In the genomic region with DNA sequence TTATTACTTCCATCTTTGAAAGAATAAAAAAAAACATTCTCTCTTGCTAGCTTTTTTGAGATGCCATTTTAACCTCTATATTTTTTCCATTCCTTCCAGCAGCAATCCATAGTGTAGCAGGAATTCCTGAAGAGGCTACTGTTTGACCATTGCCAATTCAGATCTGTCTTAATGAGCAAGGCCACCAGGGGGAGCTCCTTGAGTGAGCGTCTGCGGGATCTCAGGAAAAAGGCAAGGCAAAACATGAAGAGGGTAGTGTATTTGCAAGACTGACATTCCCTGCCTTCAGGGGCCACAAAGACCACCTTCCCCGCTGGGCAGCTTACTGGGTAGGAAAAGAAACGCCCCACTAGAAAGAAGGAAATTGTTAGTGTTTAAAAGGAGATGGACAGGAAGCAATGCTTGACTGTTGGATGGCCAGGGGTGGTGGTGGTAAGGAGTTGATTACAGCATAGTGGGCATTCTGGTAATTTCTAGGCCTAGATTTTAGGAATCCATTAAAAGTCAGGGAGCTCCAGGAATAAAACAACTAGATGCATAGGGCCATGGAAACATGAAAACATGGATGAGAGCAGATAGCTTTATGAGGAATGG, we compare ENCODE assay signal across 8 cellular contexts.
DNase-seq lines count a peak whose midpoint lies in the region; ATAC-seq and TF ChIP-seq lines count a peak whose summit lies in the region.
"Had no signal": no experiment of that assay in that cellular context is flagged by ENCODE, and none has a peak within 500 bp of the region (broad histone marks: within the 10 kb centered on the region; RNA-seq: fewer than 3 reads in every experiment).

No MANE protein-coding gene starts in this region.

- H3K4me3 ChIP-seq in HL-60 (replicated peaks; ENCODE audit: insufficient read depth, low read length) (no peak overlapping the region), SK-N-SH (ENCODE audit: low read depth in 2 of 2, low read length in 1 of 2) (no peak overlapping the region), liver (ENCODE audit: low read depth in 1 of 3, low read length in 3 of 3) (no peak overlapping the region)

- ATAC-seq in GM19043 (IDR thresholded peaks at IDR 0.05; ENCODE audit: low read depth, unreplicated experiment) = peak; percentile 62
- ATAC-seq: activated naive CD4-positive, alpha-beta T cell treated with anti-CD3 and anti-CD28 coated beads, Interleukin-2, amount 50 U/mL, for 72 hours had no signal

- 57% methylated on average over 4 of the region's 4 CpGs for whole genome bisulfite sequencing in SK-N-SH (ENCODE audit: low lambda C conversion rate)
- WGBS in liver = 23% methylated on average over 4 of the region's 4 CpGs

- DNase-seq in DMS53 (lab: John Stamatoyannopoulos, UW) = peak; percentile 81
- DNase-seq in HL-60 (ENCODE audit: low read depth in 1 of 2, low spot score in 1 of 2) = peak in 1 of 2 experiments; percentile 11
- DNase-seq in SK-N-SH = peak; percentile 12
- peak; percentile 40 for DNase-seq in cerebellum (ENCODE audit: low spot score)
- peak; percentile 2 for DNase-seq in stimulated activated naive CD4-positive, alpha-beta T cell treated with Interleukin-2 at 50 U/mL for 16 hours (lab: John Stamatoyannopoulos, UW)

- H2AFZ ChIP-seq in SK-N-SH (ENCODE audit: low read depth) = no peak overlapping the region

- peak; percentile 15 for TF ChIP-seq CTCF in HL-60 (IDR thresholded peaks at IDR 0.05; ENCODE audit: insufficient read depth, low read length)
- peak; percentile 85 for TF ChIP-seq CTCF in SK-N-SH (IDR thresholded peaks at IDR 0.05)
- peak; percentile 57 for TF ChIP-seq CTCF in liver (IDR thresholded peaks at IDR 0.05; ENCODE audit: low read depth, low read length, missing input control)

- peaks cover 37% of the 10 kb centered on the region for H3F3A ChIP-seq in SK-N-SH (replicated peaks; ENCODE audit: insufficient read depth)

- no peak overlapping the region for H3K27ac ChIP-seq in HL-60 (replicated peaks)
- H3K27ac ChIP-seq in SK-N-SH (ENCODE audit: low read depth in 2 of 2, low read length in 1 of 2) = peak overlapping the region; percentile 89 to 94; a peak in 1 of 4 replicates
- H3K27ac ChIP-seq in liver (ENCODE audit: low read depth in 1 of 2, low read length in 2 of 2) = no peak overlapping the region

- H3K9ac ChIP-seq in SK-N-SH = no peak overlapping the region
- H3K9ac ChIP-seq in liver (ENCODE audit: low read depth in 1 of 2, low read length in 2 of 2) = no peak overlapping the region

- H3K36me3 ChIP-seq in SK-N-SH (replicated peaks in 1 of 2; ENCODE audit: control insufficient read depth in 1 of 2, insufficient read depth in 2 of 2, low read length in 1 of 2) = peaks cover 0 to under 1% of the 10 kb centered on the region in 2 experiments
- H3K36me3 ChIP-seq in liver (ENCODE audit: control insufficient read depth in 4 of 4, insufficient read depth in 3 of 4, low read depth in 1 of 4, low read length in 3 of 4) = no peaks in the 10 kb centered on the region

- TF ChIP-seq RAD21 in SK-N-SH (IDR thresholded peaks at IDR 0.05; ENCODE audit: low read length) (peak; percentile 75), liver (IDR thresholded peaks at IDR 0.05) (peak; percentile 60 to 78)

- H3K9me3 ChIP-seq in SK-N-SH = no peaks in the 10 kb centered on the region
- H3K9me3 ChIP-seq in liver (ENCODE audit: control insufficient read depth in 4 of 4, low read length in 3 of 4) = no peaks in the 10 kb centered on the region

- H3K27me3 ChIP-seq in HL-60 (ENCODE audit: insufficient read depth, poor library complexity, severe bottlenecking) (no peaks in the 10 kb centered on the region), SK-N-SH (ENCODE audit: insufficient read depth) (no peaks in the 10 kb centered on the region), liver (ENCODE audit: control insufficient read depth in 4 of 4, insufficient read depth in 4 of 4, low read length in 3 of 4) (peaks cover 0 to 4% (median 1%) of the 10 kb centered on the region in 4 donors)

- CTCF ChIA-PET in SK-N-SH (lab: Yijun Ruan, JAX) = interaction anchor here (0.6 to 4.8 kb wide), 33 partner anchors 8 to 490 kb away, joined by 3 to 57 read pairs (median 4); no protein-coding TSS in a partner anchor

- POLR2A ChIA-PET in SK-N-SH (lab: Yijun Ruan, JAX) = no interaction called here

- H3K79me2 ChIP-seq in SK-N-SH (ENCODE audit: insufficient read depth) = no peaks in the 10 kb centered on the region

- H3K4me2 ChIP-seq in SK-N-SH = no peak overlapping the region

- H3K4me1 ChIP-seq in SK-N-SH (ENCODE audit: control insufficient read depth in 1 of 2, insufficient read depth in 2 of 2, low read depth in 1 of 2, low read length in 1 of 2) (peaks cover 15 to 20% of the 10 kb centered on the region in 2 experiments; a peak in 3 of 4 replicates), liver (ENCODE audit: control insufficient read depth in 4 of 4, insufficient read depth in 4 of 4, low read length in 3 of 4) (no peaks in the 10 kb centered on the region)

- no peak for TF ChIP-seq EP300 in SK-N-SH (IDR thresholded peaks at IDR 0.05; ENCODE audit: borderline replicate concordance in 1 of 2, low read depth in 1 of 2, low read length in 1 of 2)

- no peaks in the 10 kb centered on the region for H4K20me1 ChIP-seq in SK-N-SH (ENCODE audit: insufficient read depth)

- H3K9me2 ChIP-seq in SK-N-SH = no peaks in the 10 kb centered on the region

TF ChIP-seq in SK-N-SH, 30 proteins besides CTCF, POLR2A, EP300 and RAD21:
- TF ChIP-seq ZBTB33 (IDR thresholded peaks at IDR 0.05; ENCODE audit: borderline replicate concordance, low read depth) = no peak
- peak; percentile 60 for TF ChIP-seq SMC3 (IDR thresholded peaks at IDR 0.05; ENCODE audit: low read depth, low read length)

TF ChIP-seq in liver, 16 proteins besides CTCF, POLR2A, EP300 and RAD21:
- no peak for TF ChIP-seq REST (IDR thresholded peaks at IDR 0.05)
- TF ChIP-seq GABPA (IDR thresholded peaks at IDR 0.05 in 1 of 2, conservative IDR thresholded peaks at IDR 0.05 in 1 of 2) = no peak

Comparison
In these comparisons a context has a peak if more than half of its experiments do, and no peak if none do; other contexts are left out.
1. H3K27ac ChIP-seq: peak in SK-N-SH (2 of 2); none in HL-60 (single experiment) and liver (0 of 2).
2. CTCF ChIP-seq: peak in every context shown above with its lines; median percentile 85 in SK-N-SH; 57 in liver; 15 in HL-60.